In the genomic region with DNA sequence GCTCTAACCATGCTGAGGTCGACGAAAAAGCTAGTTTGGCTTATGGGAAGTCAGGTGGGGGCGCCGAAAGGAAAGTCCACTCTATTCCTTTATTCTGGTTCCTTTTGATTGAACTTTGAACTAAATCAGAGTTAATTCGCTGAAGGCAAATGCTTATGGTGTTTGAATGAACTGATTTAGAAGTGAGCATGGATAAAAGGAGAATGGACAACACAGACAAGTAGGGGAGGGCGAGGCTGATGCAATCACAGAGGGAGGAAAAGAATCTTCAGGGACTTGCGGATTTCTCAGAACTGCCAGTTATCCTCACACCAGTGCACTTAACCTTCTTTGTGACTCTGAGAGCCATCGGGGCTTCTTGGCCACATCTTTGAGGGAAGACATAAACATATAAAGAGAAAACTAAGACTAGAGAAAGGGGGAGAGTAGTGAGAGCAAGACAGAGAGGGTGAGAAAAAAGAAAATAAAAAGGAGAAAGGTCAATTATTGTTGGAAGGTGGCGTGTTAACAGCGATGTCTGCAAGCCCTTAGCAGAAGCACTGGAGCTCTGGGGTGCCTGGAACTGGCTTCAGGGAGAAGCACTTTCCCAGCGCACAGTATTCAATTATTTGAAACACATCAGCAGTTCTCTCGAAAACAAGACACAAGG, we compare ENCODE assay signal across 34 cellular contexts. TPM values are rescaled to one million over a fixed set of nuclear protein-coding genes. Genes with fewer than 3 reads are reported as not detected.
DNase-seq lines count a peak whose midpoint lies in the region; ATAC-seq, FAIRE-seq and TF ChIP-seq lines count a peak whose summit lies in the region.
"Had no signal": no experiment of that assay in that cellular context is flagged by ENCODE, and none has a peak within 500 bp of the region (broad histone marks: within the 10 kb centered on the region; RNA-seq: fewer than 3 reads in every experiment).

No MANE protein-coding gene starts in this region.

- H4K20me1 ChIP-seq in H1 (replicated peaks in 1 of 2; ENCODE audit: control insufficient read depth in 1 of 2, insufficient read depth in 2 of 2, low read length in 2 of 2) = no peaks in the 10 kb centered on the region

- H3K36me3 ChIP-seq in H1 (ENCODE audit: control insufficient read depth in 2 of 4, insufficient read depth in 4 of 4, low read length in 3 of 4) = no peaks in the 10 kb centered on the region
- H3K36me3 ChIP-seq: breast epithelium, colonic mucosa, heart left ventricle, MG63, ovary had no signal

- no peak overlapping the region for H3K18ac ChIP-seq in H1 (ENCODE audit: extremely low read depth, low read length)

- H3K27me3 Mint-ChIP-seq in nephron (ENCODE audit: low read depth) = no peaks in the 10 kb centered on the region
- H3K27me3 Mint-ChIP-seq in activated CD8-positive, alpha-beta memory T cell treated with anti-CD3 and anti-CD28 coated beads, Interleukin-2, amount 10 ng/mL, durations not matched to agents 7 days and 5 days = peaks cover 11% of the 10 kb centered on the region
- H3K27me3 Mint-ChIP-seq: activated T-helper 17 cell treated with anti-CD3 and anti-CD28 coated beads, Interleukin-2, amount 50 U/mL, for 72 hours had no signal

- TF ChIP-seq EP300 in H1 (IDR thresholded peaks at IDR 0.05; ENCODE audit: borderline replicate concordance in 1 of 2, low read depth in 2 of 2, low read length in 2 of 2) = no peak

- peaks cover 81% of the 10 kb centered on the region for H3K4me1 Mint-ChIP-seq in nephron
- no peaks in the 10 kb centered on the region for H3K4me1 Mint-ChIP-seq in activated CD8-positive, alpha-beta memory T cell treated with anti-CD3 and anti-CD28 coated beads, Interleukin-2, amount 10 ng/mL, durations not matched to agents 7 days and 5 days
- H3K4me1 Mint-ChIP-seq: activated T-helper 17 cell treated with anti-CD3 and anti-CD28 coated beads, Interleukin-2, amount 50 U/mL, for 72 hours; natural killer cell had no signal

- FAIRE-seq in H1 (lab: Jason Lieb, UNC) = no peak

- H3K4me3 ChIP-seq in H1 (ENCODE audit: extremely low read depth in 1 of 4, insufficient read depth in 2 of 4, low read depth in 3 of 4, low read length in 4 of 4) = no peak overlapping the region
- H3K4me3 ChIP-seq: breast epithelium, colonic mucosa, heart left ventricle, lung, MG63, ovary, PC-9, testis had no signal

- H2BK15ac ChIP-seq in H1 (ENCODE audit: low read length) = no peak overlapping the region

- H3K9me3 Mint-ChIP-seq in nephron = peaks cover 8% of the 10 kb centered on the region
- H3K9me3 Mint-ChIP-seq in activated CD8-positive, alpha-beta memory T cell treated with anti-CD3 and anti-CD28 coated beads, Interleukin-2, amount 10 ng/mL, durations not matched to agents 7 days and 5 days (ENCODE audit: low read depth) = no peaks in the 10 kb centered on the region
- H3K9me3 Mint-ChIP-seq: activated CD4-positive, alpha-beta memory T cell treated with anti-CD3 and anti-CD28 coated beads for 36 hours; activated T-helper 17 cell treated with anti-CD3 and anti-CD28 coated beads, Interleukin-2, amount 50 U/mL, for 72 hours; CD8-positive, alpha-beta T cell; natural killer cell; stimulated activated naive CD8-positive, alpha-beta T cell treated with anti-CD3 and anti-CD28 coated beads, Interleukin-15, Interleukin-2, amounts not matched to agents 100 ng/mL and 50 ng/mL, for 24 hours had no signal

- H3K9ac ChIP-seq in H1 (replicated peaks in 1 of 4; ENCODE audit: extremely low read depth in 1 of 4, low read depth in 3 of 4, low read length in 3 of 4) = no peak overlapping the region; a peak in 1 of 7 replicates
- H3K9ac ChIP-seq: KMS-11 had no signal

- CTCF ChIA-PET in H1 (lab: Charles Lee; ENCODE audit: partially characterized antibody) = interaction anchor here (1.0 to 1.4 kb wide), 3 partner anchors 13 to 217 kb away, joined by 3 to 4 read pairs (median 3); no protein-coding TSS in a partner anchor
- CTCF ChIA-PET in activated CD8-positive, alpha-beta memory T cell treated with anti-CD3 and anti-CD28 coated beads, Interleukin-2, amount 10 ng/mL, durations not matched to agents 7 days and 5 days (lab: Charles Lee) = no interaction called here

- no peak overlapping the region for H2BK12ac ChIP-seq in H1 (ENCODE audit: low read depth, low read length)

- no peaks in the 10 kb centered on the region for H3K36me3 Mint-ChIP-seq in nephron (ENCODE audit: low read depth)
- no peaks in the 10 kb centered on the region for H3K36me3 Mint-ChIP-seq in activated CD8-positive, alpha-beta memory T cell treated with anti-CD3 and anti-CD28 coated beads, Interleukin-2, amount 10 ng/mL, durations not matched to agents 7 days and 5 days
- H3K36me3 Mint-ChIP-seq: activated CD4-positive, alpha-beta memory T cell treated with anti-CD3 and anti-CD28 coated beads for 36 hours; CD8-positive, alpha-beta T cell; natural killer cell had no signal

- H3K23me2 ChIP-seq in H1 (ENCODE audit: low read depth, low read length) = no peaks in the 10 kb centered on the region

- no peak overlapping the region for H4K5ac ChIP-seq in H1 (ENCODE audit: insufficient read length, low read depth, low read length)

- no peaks in the 10 kb centered on the region for H3K79me2 ChIP-seq in H1 (ENCODE audit: control insufficient read depth in 1 of 2, insufficient read depth in 2 of 2, low read length in 2 of 2)

- H3K27ac Mint-ChIP-seq in nephron = peak overlapping the region; percentile 98
- no peak overlapping the region for H3K27ac Mint-ChIP-seq in activated CD8-positive, alpha-beta memory T cell treated with anti-CD3 and anti-CD28 coated beads, Interleukin-2, amount 10 ng/mL, durations not matched to agents 7 days and 5 days
- H3K27ac Mint-ChIP-seq: activated CD4-positive, alpha-beta memory T cell treated with anti-CD3 and anti-CD28 coated beads for 36 hours; activated T-helper 17 cell treated with anti-CD3 and anti-CD28 coated beads, Interleukin-2, amount 50 U/mL, for 72 hours; CD8-positive, alpha-beta T cell; natural killer cell; stimulated activated naive CD8-positive, alpha-beta T cell treated with anti-CD3 and anti-CD28 coated beads, Interleukin-15, Interleukin-2, amounts not matched to agents 100 ng/mL and 50 ng/mL, for 24 hours had no signal

- no peak for TF ChIP-seq RAD21 in H1 (IDR thresholded peaks at IDR 0.05 in 1 of 2, conservative IDR thresholded peaks at IDR 0.05 in 1 of 2; ENCODE audit: low read depth in 2 of 2, low read length in 2 of 2)

- no peaks in the 10 kb centered on the region for H3K79me1 ChIP-seq in H1 (ENCODE audit: low read depth, low read length)

- no peak overlapping the region for H3K14ac ChIP-seq in H1 (ENCODE audit: insufficient read length)

- ATAC-seq in left ventricle myocardium superior = peak; percentile 75
- no peak for ATAC-seq in activated CD8-positive, alpha-beta memory T cell treated with anti-CD3 and anti-CD28 coated beads, Interleukin-2, amount 10 ng/mL, durations not matched to agents 7 days and 5 days
- ATAC-seq: activated T-helper 17 cell treated with anti-CD3 and anti-CD28 coated beads, Interleukin-2, amount 50 U/mL, for 72 hours; CD8-positive, alpha-beta T cell; natural killer cell had no signal

- H3K4me1 ChIP-seq in H1 (replicated peaks in 1 of 4; ENCODE audit: control insufficient read depth in 3 of 4, insufficient read depth in 4 of 4, low read length in 3 of 4) = peaks cover 0 to 9% (median 2%) of the 10 kb centered on the region in 4 experiments; a peak in 4 of 7 replicates
- H3K4me1 ChIP-seq: breast epithelium, colonic mucosa had no signal

- no peaks in the 10 kb centered on the region for H3K27me3 ChIP-seq in H1 (replicated peaks in 1 of 4; ENCODE audit: control insufficient read depth in 3 of 4, extremely low read depth in 1 of 4, insufficient read depth in 3 of 4, low read length in 3 of 4)
- H3K27me3 ChIP-seq: colonic mucosa, MG63, ovary, testis had no signal

- TF ChIP-seq CTCF in H1 (IDR thresholded peaks at IDR 0.05; ENCODE audit: control extremely low read depth in 1 of 3, insufficient read depth in 1 of 3, low read depth in 1 of 3, low read length in 3 of 3) = no peak
- TF ChIP-seq CTCF in nephron (IDR thresholded peaks at IDR 0.05; ENCODE audit: unreplicated experiment in 3 of 3) = no peak

- POLR2A ChIA-PET in H1 (lab: Charles Lee; ENCODE audit: partially characterized antibody) = interaction anchor here (0.5 kb wide), 1 partner anchor 227 kb away, joined by 4 read pairs; no protein-coding TSS in a partner anchor

- H3K4me3 Mint-ChIP-seq in nephron = peak overlapping the region in 2 of 3 experiments; percentile 6 to 31
- no peak overlapping the region for H3K4me3 Mint-ChIP-seq in activated CD8-positive, alpha-beta memory T cell treated with anti-CD3 and anti-CD28 coated beads, Interleukin-2, amount 10 ng/mL, durations not matched to agents 7 days and 5 days
- H3K4me3 Mint-ChIP-seq: activated CD4-positive, alpha-beta memory T cell treated with anti-CD3 and anti-CD28 coated beads for 36 hours; activated T-helper 17 cell treated with anti-CD3 and anti-CD28 coated beads, Interleukin-2, amount 50 U/mL, for 72 hours; CD8-positive, alpha-beta T cell; natural killer cell; stimulated activated naive CD8-positive, alpha-beta T cell treated with anti-CD3 and anti-CD28 coated beads, Interleukin-15, Interleukin-2, amounts not matched to agents 100 ng/mL and 50 ng/mL, for 24 hours had no signal

- H3K4me2 ChIP-seq in H1 (ENCODE audit: insufficient read depth in 1 of 2, low read depth in 2 of 2, low read length in 2 of 2) = no peak overlapping the region
- H3K4me2 ChIP-seq: KMS-11, PC-9 had no signal

- H3K27ac ChIP-seq in H1 (ENCODE audit: low read depth, low read length) = no peak overlapping the region
- H3K27ac ChIP-seq: breast epithelium, colonic mucosa, KMS-11, ovary, PC-9, testis had no signal

- no peak overlapping the region for H2BK20ac ChIP-seq in H1 (ENCODE audit: low read length)

- H2AK5ac ChIP-seq in H1 (ENCODE audit: low read depth, low read length) = no peak overlapping the region

- no peak overlapping the region for H3K23ac ChIP-seq in H1 (ENCODE audit: insufficient read length)

- no peak overlapping the region for H2BK5ac ChIP-seq in H1 (ENCODE audit: low read depth, low read length)

- no peak overlapping the region for H4K8ac ChIP-seq in H1 (ENCODE audit: extremely low read depth, insufficient read depth, low read length)

- no peak for TF ChIP-seq POLR2A in H1 (IDR thresholded peaks at IDR 0.05; ENCODE audit: control extremely low read depth in 1 of 2, low read depth in 2 of 2, low read length in 2 of 2)

- WGBS in H1 (ENCODE audit: extremely low coverage in 1 of 2, insufficient coverage in 1 of 2, insufficient read length in 1 of 2, insufficient replicate concordance in 2 of 2, low coverage in 1 of 2, low lambda C conversion rate in 2 of 2, missing lambda C conversion rate in 1 of 2), 2 experiments = 83% methylated on average over 12 of the region's 12 CpGs; no CpG with 5 or more reads in 1 of the 2 experiments

- no peak overlapping the region for H4K91ac ChIP-seq in H1 (replicated peaks; ENCODE audit: insufficient read length, low read length)

- intact Hi-C loops in left ventricle myocardium superior (cut with micrococcal nuclease) = no loop called here
- intact Hi-C loops in cardiac septum (cut with DNase I) = no loop called here
- intact Hi-C loops in posterior cingulate gyrus (cut with DNase I) = no loop called here

- H3K4ac ChIP-seq in H1 (replicated peaks; ENCODE audit: insufficient read length, low read depth, low read length) = no peak overlapping the region

- no peaks in the 10 kb centered on the region for H3K9me3 ChIP-seq in H1 (ENCODE audit: insufficient read depth in 2 of 2, low read depth in 1 of 2, low read length in 1 of 2)
- H3K9me3 ChIP-seq: breast epithelium, colonic mucosa, heart left ventricle, MG63, ovary, testis had no signal

- DNase-seq in left ventricle myocardium superior (no peak), cardiac septum (ENCODE audit: low spot score) (no peak), H1 (ENCODE audit: low read depth in 1 of 2, low spot score in 2 of 2) (no peak), hypothalamus (lab: John Stamatoyannopoulos, UW) (no peak), posterior cingulate gyrus (no peak)
- no peak for DNase-seq in stimulated activated CD4-positive, alpha-beta T cell treated with anti-CD3 and anti-CD28 coated beads, Interleukin-1b, Interleukin-23, amount 100 ng/mL, for 48 hours
- DNase-seq in activated CD8-positive, alpha-beta memory T cell treated with anti-CD3 and anti-CD28 coated beads, Interleukin-2, amount 10 ng/mL, durations not matched to agents 7 days and 5 days = no peak
- DNase-seq: activated CD4-positive, alpha-beta memory T cell treated with anti-CD3 and anti-CD28 coated beads for 36 hours; activated CD4-positive, CD25-positive, alpha-beta regulatory T cell treated with anti-CD3 and anti-CD28 coated beads, Interleukin-2, amount 50 U/mL, for 72 hours; activated CD8-positive, alpha-beta memory T cell treated with anti-CD3 and anti-CD28 coated beads, Interleukin-2, amount 50 U/mL, for 48 hours; activated naive CD4-positive, alpha-beta T cell treated with anti-CD3 and anti-CD28 coated beads, Interleukin-2, amount 50 U/mL, for 16 hours; amniotic stem cell; CD8-positive, alpha-beta T cell; colonic mucosa; effector CD4-positive, alpha-beta T cell; GOT3; heart left ventricle; kidney glomerular epithelial cell; natural killer cell; NCI-H2107; NCI-H345; PC-9; retina; SHP77; stimulated activated CD8-positive, alpha-beta memory T cell treated with anti-CD3 and anti-CD28 coated beads, Interleukin-4, amount 100 ng/mL, for 48 hours had no signal

- no peak overlapping the region for H2BK120ac ChIP-seq in H1 (replicated peaks; ENCODE audit: low read depth, low read length)

- peak overlapping the region; percentile 53; the same call in 1 of the 2 replicates for H2AFZ ChIP-seq in H1 (ENCODE audit: low read length)
- H2AFZ ChIP-seq: PC-9 had no signal

- H3K56ac ChIP-seq in H1 (replicated peaks; ENCODE audit: insufficient read length, low read depth, low read length) = no peak overlapping the region

RNA-seq across cellular contexts. Expression of a gene that starts 59.2 kb away (rescaled TPM):
- 10.0 TPM for total RNA-seq in left ventricle myocardium superior
- total RNA-seq in cardiac septum = 18.0 TPM
- 29.7 and 31.6 TPM in 2 replicates for total RNA-seq in H1 (2021; fragmentation: NEBNext Ultra II Directional; extraction: Animal tissue kit (Norgen Biotek cat#: 25700))
- polyA plus RNA-seq in H1 (2011; rRNA removed) = 14.6 and 23.0 TPM in 2 replicates
- 24.5 TPM for polyA plus RNA-seq in H1 (2011; cell fraction: cytosol; rRNA removed)
- 66.6 TPM for polyA plus RNA-seq in H1 (2011; cell fraction: nucleus; rRNA removed)
- polyA plus RNA-seq in H1 (2012, experiment 1 of 2) = 32.8 to 40.5 TPM (median 38.4 TPM) in 4 replicates
- polyA plus RNA-seq in H1 (2012, experiment 2 of 2) = 10.5 TPM
- polyA plus RNA-seq in H1 (2013, experiment 1 of 2) = 20.3 TPM
- 17.5 TPM for polyA plus RNA-seq in H1 (2013, experiment 2 of 2)
- 27.4 and 36.0 TPM in 2 replicates for polyA minus RNA-seq in H1 (2011; rRNA and poly(A)+ RNA removed)
- polyA minus RNA-seq in H1 (2011; cell fraction: cytosol; rRNA and poly(A)+ RNA removed) = 19.1 TPM
- 25.2 TPM for polyA minus RNA-seq in H1 (2011; cell fraction: nucleus; rRNA and poly(A)+ RNA removed)
- total RNA-seq in activated CD8-positive, alpha-beta memory T cell treated with anti-CD3 and anti-CD28 coated beads, Interleukin-2, amount 10 ng/mL, durations not matched to agents 7 days and 5 days = 10 to 100 TPM; 47.0 to 65.3 TPM
